Comparison of ENCODE assay signal across 14 cellular contexts in genomic region chr10:116669832-116670644, GRCh38. TPM values are rescaled to one million over a fixed set of nuclear protein-coding genes. Genes with fewer than 3 reads are reported as not detected.
A peak's percentile ranks its signal among the peaks of the same experiment; 100 is the strongest.
DNase-seq lines count a peak whose midpoint lies in the region; ATAC-seq and TF ChIP-seq lines count a peak whose summit lies in the region.
"Had no signal": no experiment of that assay in that cellular context is flagged by ENCODE, and none has a peak within 500 bp of the region (broad histone marks: within the 10 kb centered on the region; RNA-seq: fewer than 3 reads in every experiment).

No MANE protein-coding gene starts in this region.

- no peak overlapping the region for H3K27ac ChIP-seq in prostate gland
- H3K27ac ChIP-seq: epithelial cell of prostate, SJSA1 had no signal

- no peak for TF ChIP-seq POLR2A in prostate gland (IDR thresholded peaks at IDR 0.05)

- no peaks in the 10 kb centered on the region for H3K27me3 ChIP-seq in prostate gland (replicated peaks; ENCODE audit: insufficient read depth)

- H3K36me3 ChIP-seq in prostate gland = no peaks in the 10 kb centered on the region
- H3K36me3 ChIP-seq: SJSA1 had no signal

- 16% methylated on average over 33 of the region's 41 CpGs for WGBS in prostate gland

- no peak overlapping the region for H3K4me3 Mint-ChIP-seq in stimulated activated effector memory CD8-positive, alpha-beta T cell treated with anti-CD3 and anti-CD28 coated beads, Interleukin-12 subunit alpha, Interleukin-12 subunit beta, amount 100 ng/mL, for 72 hours
- H3K4me3 Mint-ChIP-seq: activated CD4-positive, alpha-beta T cell treated with anti-CD3 and anti-CD28 coated beads, Interleukin-2, amount 10 ng/mL, durations not matched to agents 24 days and 14 days; CD8-positive, alpha-beta T cell had no signal

- no peaks in the 10 kb centered on the region for H3K9me3 ChIP-seq in prostate gland
- H3K9me3 ChIP-seq: SJSA1 had no signal

- no peaks in the 10 kb centered on the region for H3K4me1 ChIP-seq in prostate gland (replicated peaks)
- H3K4me1 ChIP-seq: SJSA1 had no signal

- H3K27ac Mint-ChIP-seq in stimulated activated effector memory CD8-positive, alpha-beta T cell treated with anti-CD3 and anti-CD28 coated beads, Interleukin-12 subunit alpha, Interleukin-12 subunit beta, amount 100 ng/mL, for 72 hours = no peak overlapping the region
- H3K27ac Mint-ChIP-seq: activated CD4-positive, alpha-beta T cell treated with anti-CD3 and anti-CD28 coated beads, Interleukin-2, amount 10 ng/mL, durations not matched to agents 24 days and 14 days; CD8-positive, alpha-beta T cell had no signal

- no peak for ATAC-seq in GM19328 (IDR thresholded peaks at IDR 0.05; ENCODE audit: unreplicated experiment)
- ATAC-seq in stimulated activated effector memory CD8-positive, alpha-beta T cell treated with anti-CD3 and anti-CD28 coated beads, Interleukin-12 subunit alpha, Interleukin-12 subunit beta, amount 100 ng/mL, for 72 hours = no peak
- ATAC-seq: CD8-positive, alpha-beta T cell had no signal

- DNase-seq in GM03348 (ENCODE audit: low spot score) (peak; percentile 33), amniotic epithelial cell (ENCODE audit: low read depth) (peak; percentile 0), prostate gland (ENCODE audit: low spot score) (peak; percentile 20), hepatic stellate cell (ENCODE audit: low spot score) (no peak), inferior parietal cortex (ENCODE audit: extremely low spot score) (no peak)
- DNase-seq in stimulated activated effector memory CD8-positive, alpha-beta T cell treated with anti-CD3 and anti-CD28 coated beads, Interleukin-12 subunit alpha, Interleukin-12 subunit beta, amount 100 ng/mL, for 72 hours (ENCODE audit: low spot score in 2 of 2) = no peak
- DNase-seq: activated CD4-positive, alpha-beta T cell treated with anti-CD3 and anti-CD28 coated beads, Interleukin-2, amount 10 ng/mL, durations not matched to agents 24 days and 14 days; NCI-H1417 had no signal

- intact Hi-C loops in prostate gland (cut with DNase I) = no loop called here

- H3K9me3 Mint-ChIP-seq in stimulated activated effector memory CD8-positive, alpha-beta T cell treated with anti-CD3 and anti-CD28 coated beads, Interleukin-12 subunit alpha, Interleukin-12 subunit beta, amount 100 ng/mL, for 72 hours = no peaks in the 10 kb centered on the region
- H3K9me3 Mint-ChIP-seq: activated CD4-positive, alpha-beta T cell treated with anti-CD3 and anti-CD28 coated beads, Interleukin-2, amount 10 ng/mL, durations not matched to agents 24 days and 14 days; CD8-positive, alpha-beta T cell had no signal

- H3K36me3 Mint-ChIP-seq in stimulated activated effector memory CD8-positive, alpha-beta T cell treated with anti-CD3 and anti-CD28 coated beads, Interleukin-12 subunit alpha, Interleukin-12 subunit beta, amount 100 ng/mL, for 72 hours = no peaks in the 10 kb centered on the region
- H3K36me3 Mint-ChIP-seq: CD8-positive, alpha-beta T cell had no signal

- H3K4me1 Mint-ChIP-seq in stimulated activated effector memory CD8-positive, alpha-beta T cell treated with anti-CD3 and anti-CD28 coated beads, Interleukin-12 subunit alpha, Interleukin-12 subunit beta, amount 100 ng/mL, for 72 hours = no peaks in the 10 kb centered on the region
- H3K4me1 Mint-ChIP-seq: activated CD4-positive, alpha-beta T cell treated with anti-CD3 and anti-CD28 coated beads, Interleukin-2, amount 10 ng/mL, durations not matched to agents 24 days and 14 days had no signal

- no peak for TF ChIP-seq CTCF in prostate gland (IDR thresholded peaks at IDR 0.05)

- H3K4me3 ChIP-seq in iPS-11a (ENCODE audit: low read depth, low read length) (peak overlapping the region; percentile 53), prostate gland (peak overlapping the region in 1 of 2 donors; percentile 2)
- H3K4me3 ChIP-seq: SJSA1 had no signal

RNA-seq across cellular contexts. Expression of gene PNLIPRP2, which starts 49.3 kb away (rescaled TPM):
- not detected for total RNA-seq in prostate gland
- total RNA-seq: activated CD4-positive, alpha-beta T cell treated with anti-CD3 and anti-CD28 coated beads, Interleukin-2, amount 10 ng/mL, durations not matched to agents 24 days and 14 days; CD8-positive, alpha-beta T cell; SJSA1; temporal lobe had no signal

Comparison
In these comparisons a context has a peak if more than half of its experiments do, and no peak if none do; other contexts are left out.
1. DNase-seq: peak in GM03348 (single experiment), amniotic epithelial cell (single experiment) and prostate gland (single experiment); none in hepatic stellate cell (single experiment), inferior parietal cortex (single experiment) and stimulated activated effector memory CD8-positive, alpha-beta T cell treated with anti-CD3 and anti-CD28 coated beads, Interleukin-12 subunit alpha, Interleukin-12 subunit beta, amount 100 ng/mL, for 72 hours (0 of 2).